In the genomic region with DNA sequence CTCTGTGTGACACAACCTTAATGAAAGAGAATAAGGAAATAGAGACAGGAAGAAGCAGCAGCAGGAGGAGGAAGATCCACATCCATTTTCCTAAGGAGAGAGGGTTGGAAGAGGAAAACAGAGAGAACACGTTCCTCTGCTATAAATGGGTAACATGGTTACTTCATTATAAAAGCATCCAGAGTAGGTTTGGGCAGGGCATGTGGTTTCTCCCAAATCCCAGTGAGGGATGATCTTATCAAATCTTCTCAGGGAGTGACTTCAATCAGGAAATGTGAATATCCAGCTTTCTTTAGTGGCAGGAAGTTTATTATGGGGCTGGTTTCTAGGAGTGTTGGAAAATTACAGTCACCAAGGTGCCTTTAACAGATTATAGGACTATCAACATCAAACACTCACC, we compare ENCODE assay signal across 13 cellular contexts.
"Had no signal": no experiment of that assay in that cellular context is flagged by ENCODE, and none has a peak within 500 bp of the region (broad histone marks: within the 10 kb centered on the region; RNA-seq: fewer than 3 reads in every experiment).

No MANE protein-coding gene starts in this region.

- DNase-seq: activated CD4-positive, alpha-beta T cell treated with anti-CD3 and anti-CD28 coated beads for 4 hours; activated CD8-positive, alpha-beta memory T cell treated with anti-CD3 and anti-CD28 coated beads, Interleukin-2, amount 50 U/mL, for 4 hours; activated CD8-positive, alpha-beta T cell treated with anti-CD3 and anti-CD28 coated beads for 36 hours; activated naive CD4-positive, alpha-beta T cell; activated naive CD8-positive, alpha-beta T cell treated with anti-CD3 and anti-CD28 coated beads, Interleukin-2, amount 50 U/mL, for 24 hours; foreskin melanocyte; kidney glomerular epithelial cell; occipital lobe; right lobe of liver; SK-N-SH; stimulated activated CD4-positive, alpha-beta T cell treated with anti-CD3 and anti-CD28 coated beads, Interleukin-12 subunit alpha, Interleukin-12 subunit beta, amount 100 ng/mL, for 4 hours; stimulated activated naive CD4-positive, alpha-beta T cell; upper lobe of left lung had no signal

- H3K4me3 ChIP-seq: right lobe of liver, upper lobe of left lung had no signal

- H3K27me3 ChIP-seq: right lobe of liver, upper lobe of left lung had no signal

- H3K4me1 ChIP-seq: upper lobe of left lung had no signal

- H3K9me3 ChIP-seq: right lobe of liver, SK-N-SH, upper lobe of left lung had no signal

- H3K4me2 ChIP-seq: SK-N-SH had no signal

- H3K27ac ChIP-seq: right lobe of liver, upper lobe of left lung had no signal

- H3K36me3 ChIP-seq: upper lobe of left lung had no signal

- H3K9ac ChIP-seq: SK-N-SH had no signal
